ENCODE assay signal across 9 cellular contexts in genomic region chr16:1984347-1985225, GRCh38. TPM values are rescaled to one million over a fixed set of nuclear protein-coding genes. Genes with fewer than 3 reads are reported as not detected.
DNase-seq lines count a peak whose midpoint lies in the region; ATAC-seq lines count a peak whose summit lies in the region.
"Had no signal": no experiment of that assay in that cellular context is flagged by ENCODE, and none has a peak within 500 bp of the region (broad histone marks: within the 10 kb centered on the region; RNA-seq: fewer than 3 reads in every experiment).

No MANE protein-coding gene starts in this region.

- CTCF ChIA-PET in activated naive CD4-positive, alpha-beta T cell treated with anti-CD3 and anti-CD28 coated beads for 36 hours (lab: Charles Lee): interaction anchor here (0.7 to 1.0 kb wide), 3 partner anchors 9 to 44 kb away, joined by 3 to 4 read pairs (median 3); no protein-coding TSS in a partner anchor

- H4K91ac ChIP-seq in mesenchymal stem cell (ENCODE audit: low read length): no peak overlapping the region

- H3K27ac ChIP-seq in KOPT-K1 (ENCODE audit: low read depth, low read length, poor library complexity, severe bottlenecking): peak overlapping the region; percentile 64
- peak overlapping the region; percentile 44 for H3K27ac ChIP-seq in caudate nucleus (ENCODE audit: low read depth, low read length)
- no peak overlapping the region for H3K27ac ChIP-seq in mesenchymal stem cell (ENCODE audit: low read length, poor library complexity, severe bottlenecking)

- no peak overlapping the region for H3K27ac Mint-ChIP-seq in activated naive CD4-positive, alpha-beta T cell treated with anti-CD3 and anti-CD28 coated beads for 36 hours

- DNase-seq in activated naive CD4-positive, alpha-beta T cell treated with anti-CD3 and anti-CD28 coated beads for 36 hours: no peak
- DNase-seq in activated naive CD4-positive, alpha-beta T cell (lab: John Stamatoyannopoulos, UW): no peak
- peak in 7 of 61 donors; percentile 45 to 65 (median 51) for DNase-seq in caudate nucleus (lab: John Stamatoyannopoulos, UW)
- DNase-seq in mesenchymal stem cell: no peak
- no peak for DNase-seq in G401 (ENCODE audit: low spot score)

- peak overlapping the region; percentile 74 for H2BK120ac ChIP-seq in mesenchymal stem cell (ENCODE audit: low read depth, low read length)

- H2BK15ac ChIP-seq in mesenchymal stem cell (ENCODE audit: low read depth, poor library complexity, severe bottlenecking): no peak overlapping the region

- H3K4me3 ChIP-seq in mesenchymal stem cell (ENCODE audit: insufficient read depth in 1 of 2, low read depth in 1 of 2, low read length in 2 of 2): peak overlapping the region; percentile 81 to 88

- H3K27me3 Mint-ChIP-seq in activated naive CD4-positive, alpha-beta T cell treated with anti-CD3 and anti-CD28 coated beads for 36 hours (ENCODE audit: low read depth): peaks cover 34% of the 10 kb centered on the region

- peak overlapping the region; percentile 75 to 87 for H3K18ac ChIP-seq in mesenchymal stem cell (ENCODE audit: low read depth in 1 of 2, low read length in 2 of 2)

- peaks cover 9% of the 10 kb centered on the region for H3K36me3 Mint-ChIP-seq in activated naive CD4-positive, alpha-beta T cell treated with anti-CD3 and anti-CD28 coated beads for 36 hours (ENCODE audit: low read depth)

- peak overlapping the region; percentile 80 for H3K4me3 Mint-ChIP-seq in activated naive CD4-positive, alpha-beta T cell treated with anti-CD3 and anti-CD28 coated beads for 36 hours

- peak overlapping the region in 1 of 2 experiments; percentile 84 for H3K23ac ChIP-seq in mesenchymal stem cell (ENCODE audit: low read length in 2 of 2)

- WGBS in mesenchymal stem cell: 12% methylated on average over 46 of the region's 58 CpGs

- H2AFZ ChIP-seq in mesenchymal stem cell (ENCODE audit: low read depth, low read length): peak overlapping the region; percentile 84

- peak overlapping the region; percentile 89 for H3K9ac ChIP-seq in mesenchymal stem cell (ENCODE audit: low read length)

- intact Hi-C loops in activated naive CD4-positive, alpha-beta T cell treated with anti-CD3 and anti-CD28 coated beads for 36 hours (cut with micrococcal nuclease): loop anchor here (1.0 to 2.0 kb wide), 2 partner anchors 13 to 20 kb away; partner anchors contain the start of gene RPS2

- no peak overlapping the region for H2AK5ac ChIP-seq in mesenchymal stem cell (ENCODE audit: low read length, severe bottlenecking)

- no peak overlapping the region for H2BK5ac ChIP-seq in mesenchymal stem cell (ENCODE audit: low read depth, low read length, poor library complexity, severe bottlenecking)

- H3K9me3 ChIP-seq in KOPT-K1 (ENCODE audit: insufficient read depth, low read length, poor library complexity, severe bottlenecking): no peaks in the 10 kb centered on the region
- no peaks in the 10 kb centered on the region for H3K9me3 ChIP-seq in mesenchymal stem cell (ENCODE audit: control insufficient read depth, low read length)

- peak overlapping the region; percentile 96 for H4K8ac ChIP-seq in mesenchymal stem cell (ENCODE audit: low read length)

- in situ Hi-C loops in G401 (cut with HindIII; ENCODE audit: low sequenced_read_pairs): no loop called here

- no peaks in the 10 kb centered on the region for H3K9me3 Mint-ChIP-seq in activated naive CD4-positive, alpha-beta T cell treated with anti-CD3 and anti-CD28 coated beads for 36 hours

- H3K36me3 ChIP-seq in KOPT-K1 (ENCODE audit: insufficient read depth, low read length): peaks cover 17% of the 10 kb centered on the region; the same call in 1 of the 2 replicates
- peaks cover 18 to 37% of the 10 kb centered on the region in 2 experiments for H3K36me3 ChIP-seq in mesenchymal stem cell (ENCODE audit: control insufficient read depth in 1 of 2, insufficient read depth in 2 of 2, low read depth in 1 of 2, low read length in 2 of 2)

- H3K79me1 ChIP-seq in mesenchymal stem cell (replicated peaks; ENCODE audit: low read length, poor library complexity, severe bottlenecking): peaks cover 20% of the 10 kb centered on the region

- peak overlapping the region; percentile 97 for H3K4me2 ChIP-seq in mesenchymal stem cell (ENCODE audit: low read length, poor library complexity, severe bottlenecking)

- peaks cover 33% of the 10 kb centered on the region for H3K4me1 ChIP-seq in mesenchymal stem cell (ENCODE audit: control insufficient read depth, insufficient read depth, low read depth, low read length)

- peak overlapping the region in 1 of 2 experiments; percentile 91 for H3K14ac ChIP-seq in mesenchymal stem cell (ENCODE audit: low read length in 2 of 2)

- H2BK12ac ChIP-seq in mesenchymal stem cell (ENCODE audit: low read length in 2 of 2): peak overlapping the region in 1 of 2 experiments; percentile 26

- peaks cover 12% of the 10 kb centered on the region for H3K4me1 Mint-ChIP-seq in activated naive CD4-positive, alpha-beta T cell treated with anti-CD3 and anti-CD28 coated beads for 36 hours (ENCODE audit: low read depth)

- peak overlapping the region; percentile 54 to 58 for H3K4ac ChIP-seq in mesenchymal stem cell (ENCODE audit: low read depth in 1 of 2, low read length in 2 of 2)

- peaks cover 45 to 47% of the 10 kb centered on the region in 2 experiments for H3K27me3 ChIP-seq in mesenchymal stem cell (ENCODE audit: control insufficient read depth in 1 of 2, insufficient read depth in 1 of 2, low read length in 2 of 2)

- ATAC-seq in HG03196 (IDR thresholded peaks at IDR 0.05; ENCODE audit: unreplicated experiment) (no peak), HG03097 (IDR thresholded peaks at IDR 0.05; ENCODE audit: low FRiP score, unreplicated experiment) (no peak)

RNA-seq across cellular contexts. Expression of gene GFER, which starts 0.6 kb away (rescaled TPM):
- total RNA-seq in activated naive CD4-positive, alpha-beta T cell treated with anti-CD3 and anti-CD28 coated beads for 36 hours: 10 to 100 TPM; 29.8 to 30.1 TPM
- polyA plus RNA-seq in mesenchymal stem cell (2013, experiment 1 of 2): 33.5 TPM
- 32.2 TPM for polyA plus RNA-seq in mesenchymal stem cell (2013, experiment 2 of 2)
- 41.8 and 51.5 TPM in 2 replicates for total RNA-seq in G401 (2014; rRNA removed; shearing (Covaris generic))

RNA-seq across cellular contexts. Expression of gene NOXO1, which starts 3.3 kb away (rescaled TPM):
- total RNA-seq in activated naive CD4-positive, alpha-beta T cell treated with anti-CD3 and anti-CD28 coated beads for 36 hours: not detected
- 0.07 TPM for polyA plus RNA-seq in mesenchymal stem cell (2013, experiment 1 of 2)
- 0.15 TPM for polyA plus RNA-seq in mesenchymal stem cell (2013, experiment 2 of 2)
- total RNA-seq in G401 (2014; rRNA removed; shearing (Covaris generic)): not detected in 2 replicates

RNA-seq across cellular contexts. Expression of gene SYNGR3, which starts 5.2 kb away (rescaled TPM):
- 1 to 10 TPM; 5.7 to 7.2 TPM for total RNA-seq in activated naive CD4-positive, alpha-beta T cell treated with anti-CD3 and anti-CD28 coated beads for 36 hours
- 0.48 TPM for polyA plus RNA-seq in mesenchymal stem cell (2013, experiment 1 of 2)
- 0.55 TPM for polyA plus RNA-seq in mesenchymal stem cell (2013, experiment 2 of 2)
- total RNA-seq in G401 (2014; rRNA removed; shearing (Covaris generic)): 30.5 and 36.7 TPM in 2 replicates

RNA-seq across cellular contexts. Expression of gene TBL3, which starts 12.7 kb away (rescaled TPM):
- 10 to 100 TPM; 36.5 to 38.0 TPM for total RNA-seq in activated naive CD4-positive, alpha-beta T cell treated with anti-CD3 and anti-CD28 coated beads for 36 hours
- 12.0 TPM for polyA plus RNA-seq in mesenchymal stem cell (2013, experiment 1 of 2)
- polyA plus RNA-seq in mesenchymal stem cell (2013, experiment 2 of 2): 12.3 TPM
- total RNA-seq in G401 (2014; rRNA removed; shearing (Covaris generic)): 78.6 and 84.2 TPM in 2 replicates

RNA-seq across cellular contexts. Expression of gene RNF151, which starts 17.9 kb away (rescaled TPM):
- not detected for total RNA-seq in activated naive CD4-positive, alpha-beta T cell treated with anti-CD3 and anti-CD28 coated beads for 36 hours
- polyA plus RNA-seq in mesenchymal stem cell (2013, experiment 1 of 2): not detected
- polyA plus RNA-seq in mesenchymal stem cell (2013, experiment 2 of 2): not detected
- not detected in 2 replicates for total RNA-seq in G401 (2014; rRNA removed; shearing (Covaris generic))
- total RNA-seq: glomerular endothelial cell had no signal
